In the genomic region with DNA sequence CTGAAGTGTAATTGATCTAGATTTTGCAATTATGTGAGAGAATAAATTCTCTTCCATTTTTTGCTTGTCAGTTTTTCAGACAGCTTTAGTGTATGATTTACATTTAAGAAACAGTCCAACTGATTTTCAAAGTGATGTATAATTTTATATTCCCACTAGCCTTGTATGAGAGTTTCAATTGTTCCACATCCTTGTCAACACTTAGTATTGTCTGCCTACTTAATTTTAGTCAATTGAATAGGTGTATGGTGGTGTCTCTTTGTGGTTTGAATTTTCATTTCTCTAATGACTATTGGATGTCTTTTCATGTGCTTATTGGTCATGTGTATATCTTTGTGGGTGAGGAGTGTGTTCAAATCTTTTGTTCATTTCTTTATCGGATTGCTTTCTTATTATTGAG, we compare ENCODE assay signal across 10 cellular contexts.
"Had no signal": no experiment of that assay in that cellular context is flagged by ENCODE, and none has a peak within 500 bp of the region (broad histone marks: within the 10 kb centered on the region; RNA-seq: fewer than 3 reads in every experiment).

No MANE protein-coding gene starts in this region.

- DNase-seq: H9, HCEC 1CT, HFFc6, IMR-90, KBM-7 had no signal

- H3K4me3 Mint-ChIP-seq: GM23338, H9, HFFc6 had no signal

- H3K4me1 Mint-ChIP-seq: GM23338, H9 had no signal

- FAIRE-seq: H1, H54 had no signal

- H3K9me3 Mint-ChIP-seq: HFFc6 had no signal

- H3K4me2 ChIP-seq: GM23338, KMS-11 had no signal

- H3K27ac Mint-ChIP-seq: GM23338, H9, HFFc6 had no signal

- H3K4me3 ChIP-seq: GM23338 had no signal

- H3K27ac ChIP-seq: HL-60, KMS-11 had no signal

- ATAC-seq: GM23338 had no signal

- H3K9ac ChIP-seq: KMS-11 had no signal
